Comparison of ENCODE assay signal across 12 cellular contexts in genomic region chr12:67705394-67706370, GRCh38. TPM values are rescaled to one million over a fixed set of nuclear protein-coding genes. Genes with fewer than 3 reads are reported as not detected.
A peak's percentile ranks its signal among the peaks of the same experiment; 100 is the strongest.
DNase-seq lines count a peak whose midpoint lies in the region; ATAC-seq and TF ChIP-seq lines count a peak whose summit lies in the region.
"Had no signal": no experiment of that assay in that cellular context is flagged by ENCODE, and none has a peak within 500 bp of the region (broad histone marks: within the 10 kb centered on the region; RNA-seq: fewer than 3 reads in every experiment).

No MANE protein-coding gene starts in this region.

- H3K27me3 Mint-ChIP-seq in nephron progenitor cell (ENCODE audit: low read depth, poor library complexity): peaks cover 4% of the 10 kb centered on the region
- H3K27me3 Mint-ChIP-seq in WTC11 (ENCODE audit: low read depth): no peaks in the 10 kb centered on the region

- H4K91ac ChIP-seq in IMR-90 (ENCODE audit: insufficient read depth, low read depth, low read length): no peak overlapping the region

- H3K4me1 ChIP-seq in IMR-90 (ENCODE audit: control insufficient read depth, insufficient read depth, low read length): peaks cover 8% of the 10 kb centered on the region

- H3K4me3 Mint-ChIP-seq in nephron progenitor cell (peak overlapping the region; percentile 56), WTC11 (no peak overlapping the region)
- H3K4me3 Mint-ChIP-seq: neural crest cell had no signal

- H3K4me3 ChIP-seq in BJ (ENCODE audit: low read depth, low read length): no peak overlapping the region
- no peak overlapping the region for H3K4me3 ChIP-seq in IMR-90 (ENCODE audit: insufficient read depth, low read depth, low read length)
- no peak overlapping the region for H3K4me3 ChIP-seq in choroid plexus epithelial cell (ENCODE audit: low read depth, low read length)

- peak; percentile 90 for DNase-seq in BJ (ENCODE audit: low read depth)
- DNase-seq in IMR-90: peak; percentile 82
- peak; percentile 68 for DNase-seq in choroid plexus epithelial cell (ENCODE audit: low read depth)
- no peak for DNase-seq in nephron progenitor cell
- no peak for DNase-seq in NOMO-1 (lab: John Stamatoyannopoulos, UW; ENCODE audit: unreplicated experiment in 2 of 2)
- DNase-seq in WTC11 (ENCODE audit: low spot score): no peak
- no peak for DNase-seq in NCI-H146 treated with DMSO at 0.1 percent for 48 hours (lab: John Stamatoyannopoulos, UW; ENCODE audit: unreplicated experiment)
- DNase-seq in islet precursor cell: no peak
- DNase-seq: effector CD4-positive, alpha-beta T cell; NCI-H2029; stimulated activated CD4-positive, alpha-beta T cell treated with anti-CD3 and anti-CD28 coated beads, Interleukin-4, amount 100 ng/mL, for 4 hours had no signal

- no peak overlapping the region for H3K23ac ChIP-seq in IMR-90 (ENCODE audit: low read depth, low read length)

- ATAC-seq in IMR-90 (ENCODE audit: low read depth) (peak; percentile 66), WTC11 (no peak; the same call in 1 of the 2 replicates)

- H3K36me3 Mint-ChIP-seq in nephron progenitor cell (ENCODE audit: low read depth) (no peaks in the 10 kb centered on the region), WTC11 (no peaks in the 10 kb centered on the region)

- H3K9me3 Mint-ChIP-seq in nephron progenitor cell (no peaks in the 10 kb centered on the region), WTC11 (peaks cover 13% of the 10 kb centered on the region)
- H3K9me3 Mint-ChIP-seq: neural crest cell had no signal

- H3K27ac ChIP-seq in IMR-90 (ENCODE audit: insufficient read depth, low read length): no peak overlapping the region

- no peak overlapping the region; the same call in 1 of the 2 replicates for H3K18ac ChIP-seq in IMR-90 (ENCODE audit: low read depth, low read length)

- peak overlapping the region; percentile 66; the same call in 2 of the 3 replicates for H2BK15ac ChIP-seq in IMR-90 (ENCODE audit: low read depth, low read length)

- TF ChIP-seq RAD21 in IMR-90 (IDR thresholded peaks at IDR 0.05; ENCODE audit: low read length): no peak

- peak overlapping the region; percentile 65; the same call in 1 of the 2 replicates for H2BK20ac ChIP-seq in IMR-90 (ENCODE audit: low read depth, low read length)

- no peak overlapping the region for H2AK9ac ChIP-seq in IMR-90 (replicated peaks; ENCODE audit: low read depth, low read length, poor library complexity)

- H3K14ac ChIP-seq in IMR-90 (replicated peaks; ENCODE audit: low read depth, low read length): 0 out of 2 replicates have a peak overlapping the region, but pooled peaks have one; percentile 33

- no peak overlapping the region for H4K5ac ChIP-seq in IMR-90 (ENCODE audit: low read depth, low read length)

- H2BK5ac ChIP-seq in IMR-90 (ENCODE audit: low read depth, low read length, poor library complexity, severe bottlenecking): no peak overlapping the region

- H4K8ac ChIP-seq in IMR-90 (ENCODE audit: low read depth in 2 of 2, low read length in 2 of 2): no peak overlapping the region; a peak in 1 of 4 replicates

- no peak overlapping the region for H3K9ac ChIP-seq in IMR-90 (ENCODE audit: low read depth, low read length)

- POLR2A ChIA-PET in BJ (lab: Charles Lee) (interaction anchor here (0.5 kb wide), 1 partner anchor 9 kb away, joined by 3 read pairs; no protein-coding TSS in a partner anchor), IMR-90 (lab: Charles Lee; ENCODE audit: unreplicated experiment) (no interaction called here), WTC11 (lab: Charles Lee) (interaction anchor here (0.6 kb wide), 1 partner anchor 15 kb away, joined by 3 read pairs; no protein-coding TSS in a partner anchor)

- H3K9me3 ChIP-seq in IMR-90 (ENCODE audit: control insufficient read depth, insufficient read depth, low read length): no peaks in the 10 kb centered on the region

- H2AK5ac ChIP-seq in IMR-90 (ENCODE audit: low read depth, low read length): peak overlapping the region; percentile 33

- BruUV-seq in IMR-90 (replicated peaks; lab: Mats Ljungman, UMichigan): no TSS peak

- H3K27ac Mint-ChIP-seq in nephron progenitor cell (peak overlapping the region; percentile 36), WTC11 (no peak overlapping the region)

- H3K27me3 ChIP-seq in BJ (ENCODE audit: control insufficient read depth, insufficient read depth, low read length): no peaks in the 10 kb centered on the region
- H3K27me3 ChIP-seq in IMR-90 (ENCODE audit: control insufficient read depth, insufficient read depth, low read length): no peaks in the 10 kb centered on the region; the same call in 1 of the 2 replicates

- 0 out of 2 replicates have a peak, but pooled peaks cover 4% of the 10 kb centered on the region for H3K9me1 ChIP-seq in IMR-90 (ENCODE audit: insufficient read depth, low read length)

- WGBS in IMR-90 (ENCODE audit: extremely low coverage in 2 of 2, insufficient read length in 1 of 2), 2 experiments: 100% methylated on average over 1 of the region's 6 CpGs; no CpG with 5 or more reads in 1 of the 2 experiments

- H3K4me1 Mint-ChIP-seq in nephron progenitor cell: peaks cover 47% of the 10 kb centered on the region
- peaks cover 20% of the 10 kb centered on the region for H3K4me1 Mint-ChIP-seq in WTC11

- H2BK120ac ChIP-seq in IMR-90 (ENCODE audit: low read depth, low read length): peak overlapping the region; percentile 41; the same call in 1 of the 2 replicates

- H4K20me1 ChIP-seq in IMR-90 (ENCODE audit: insufficient read depth, low read length): no peaks in the 10 kb centered on the region

- H3K56ac ChIP-seq in IMR-90 (ENCODE audit: extremely low read depth, insufficient read depth, low read length): no peak overlapping the region

- H3K4ac ChIP-seq in IMR-90 (ENCODE audit: low read depth, low read length): peak overlapping the region; percentile 62

- no peak for TF ChIP-seq CTCF in BJ (IDR thresholded peaks at IDR 0.05; ENCODE audit: insufficient read depth, low read depth, low read length)
- no peak for TF ChIP-seq CTCF in IMR-90 (conservative IDR thresholded peaks at IDR 0.05; ENCODE audit: low read depth, low read length)
- no peak for TF ChIP-seq CTCF in choroid plexus epithelial cell (conservative IDR thresholded peaks at IDR 0.05; ENCODE audit: low read depth, low read length)
- no peak for TF ChIP-seq CTCF in nephron progenitor cell (IDR thresholded peaks at IDR 0.05)
- no peak for TF ChIP-seq CTCF in WTC11 (IDR thresholded peaks at IDR 0.05)

- intact Hi-C loops in IMR-90 (cut with micrococcal nuclease): no loop called here

- CTCF ChIA-PET in BJ (lab: Yijun Ruan, JAX): interaction anchor here (0.8 kb wide), 1 partner anchor 282 kb away, joined by 3 read pairs; no protein-coding TSS in a partner anchor
- CTCF ChIA-PET in IMR-90 (lab: Yijun Ruan, JAX): interaction anchor here (1.0 kb wide), 1 partner anchor 25 kb away, joined by 4 read pairs; no protein-coding TSS in a partner anchor
- CTCF ChIA-PET in WTC11 (lab: Charles Lee): interaction anchor here (1.4 kb wide), 1 partner anchor 237 kb away, joined by 4 read pairs; no protein-coding TSS in a partner anchor

- no peaks in the 10 kb centered on the region for H3K79me1 ChIP-seq in IMR-90 (ENCODE audit: low read depth in 1 of 2, low read length in 2 of 2)

- in situ Hi-C loops in IMR-90 (cut with MboI; ENCODE audit: low sequenced_read_pairs): no loop called here

- no peaks in the 10 kb centered on the region for H3K36me3 ChIP-seq in BJ (ENCODE audit: control insufficient read depth, insufficient read depth, low read length)
- no peaks in the 10 kb centered on the region for H3K36me3 ChIP-seq in IMR-90 (ENCODE audit: control insufficient read depth, insufficient read depth, low read length)

- dilution Hi-C loops in IMR-90 (cut with HindIII; ENCODE audit: low sequenced_read_pairs, unreplicated experiment): no loop called here

- no peak for TF ChIP-seq POLR2A in IMR-90 (IDR thresholded peaks at IDR 0.05; ENCODE audit: low read depth, low read length)

- no peak overlapping the region for H2AFZ ChIP-seq in IMR-90 (replicated peaks; ENCODE audit: low read length, poor library complexity)

- H3K4me2 ChIP-seq in IMR-90 (ENCODE audit: low read depth, low read length): peak overlapping the region; percentile 52; the same call in 1 of the 2 replicates

TF ChIP-seq in IMR-90, 13 proteins besides CTCF, POLR2A, EP300 and RAD21:
- TF ChIP-seq BHLHE40 (IDR thresholded peaks at IDR 0.05; ENCODE audit: low read depth, low read length) (0 out of 2 replicates have a peak, but pooled peaks have one; percentile 21), NFE2L2 (IDR thresholded peaks at IDR 0.05; ENCODE audit: low read depth, low read length) (no peak), RFX5 (IDR thresholded peaks at IDR 0.05; ENCODE audit: low read depth, low read length) (no peak), RCOR1 (IDR thresholded peaks at IDR 0.05; ENCODE audit: insufficient replicate concordance, low read length) (no peak)

TF ChIP-seq in WTC11, 78 proteins besides CTCF, POLR2A, EP300 and RAD21 (continues in another document):
- no peak for TF ChIP-seq ZNF423 (CRISPR knock-in tag; IDR thresholded peaks at IDR 0.05)

RNA-seq across cellular contexts. Expression of gene DYRK2, which starts 57.1 kb away (rescaled TPM):
- polyA plus RNA-seq in BJ (2011; rRNA removed) (33.0 and 38.4 TPM in 2 replicates), IMR-90 (2012; rRNA removed) (16.3 and 17.1 TPM in 2 replicates)
- 59.9 and 69.2 TPM in 2 replicates for polyA minus RNA-seq in BJ (2011; rRNA and poly(A)+ RNA removed)
- total RNA-seq in IMR-90 (2012; rRNA removed) (20.3 and 23.1 TPM in 2 replicates), WTC11 (2021) (32.7 to 38.1 TPM (median 36.1 TPM) in 3 replicates)
- 7.6 and 11.1 TPM in 2 replicates for polyA plus RNA-seq in IMR-90 (2012; cell fraction: cytosol; rRNA removed)
- 18.4 and 19.6 TPM in 2 replicates for polyA plus RNA-seq in IMR-90 (2012; cell fraction: nucleus; rRNA removed; ENCODE audit: low replicate concordance)

Comparison
In these comparisons a context has a peak if more than half of its experiments do, and no peak if none do; other contexts are left out.
1. DNase-seq: peak in BJ (single experiment), IMR-90 (single experiment) and choroid plexus epithelial cell (single experiment); none in nephron progenitor cell (single experiment), NOMO-1 (0 of 2), WTC11 (single experiment), NCI-H146 treated with DMSO at 0.1 percent for 48 hours (single experiment) and islet precursor cell (single experiment).